ENCODE assay signal across 1 cellular context in genomic region chr1:19651141-19651737, GRCh38.
TF ChIP-seq lines count a peak whose summit lies in the region.

No MANE protein-coding gene starts in this region.

TF ChIP-seq in K562, 482 proteins besides CTCF, POLR2A, EP300 and RAD21 (continued from another document and continues in another):
- TF ChIP-seq IRF1 (CRISPR knock-in tag; IDR thresholded peaks at IDR 0.05; ENCODE audit: borderline replicate concordance) (no peak), ZMIZ1 (IDR thresholded peaks at IDR 0.05; ENCODE audit: low read depth in 2 of 2, low read length in 2 of 2) (no peak), SNIP1 (IDR thresholded peaks at IDR 0.05; ENCODE audit: low read depth) (no peak), BDP1 (IDR thresholded peaks at IDR 0.05; ENCODE audit: insufficient read depth, insufficient read length) (no peak), IRF9 (tag; IDR thresholded peaks at IDR 0.05) (no peak), ZFP36 (IDR thresholded peaks at IDR 0.05; ENCODE audit: low read depth, low read length, partially characterized antibody) (no peak), EP400 (IDR thresholded peaks at IDR 0.05) (no peak), SIN3B (IDR thresholded peaks at IDR 0.05; ENCODE audit: low read depth) (no peak), NRF1 (conservative IDR thresholded peaks at IDR 0.05 in 1 of 2, IDR thresholded peaks at IDR 0.05 in 1 of 2) (no peak), HNRNPLL (IDR thresholded peaks at IDR 0.05; ENCODE audit: low read depth, low read length, poor library complexity, severe bottlenecking) (no peak), ERF (CRISPR knock-in tag; IDR thresholded peaks at IDR 0.05) (no peak), C11orf30 (IDR thresholded peaks at IDR 0.05; ENCODE audit: low read depth) (no peak), RFX7 (CRISPR knock-in tag; IDR thresholded peaks at IDR 0.05) (no peak), LEF1 (IDR thresholded peaks at IDR 0.05) (no peak), SRSF7 (optimal IDR thresholded peaks at IDR 0.05; ENCODE audit: low read depth, low read length) (no peak), SMARCB1 (IDR thresholded peaks at IDR 0.05; ENCODE audit: insufficient read length, low read depth) (no peak), ZNF717 (CRISPR knock-in tag; IDR thresholded peaks at IDR 0.05) (no peak), SRSF9 (IDR thresholded peaks at IDR 0.05; ENCODE audit: borderline replicate concordance, low read depth, low read length) (no peak), STAT6 (CRISPR knock-in tag; IDR thresholded peaks at IDR 0.05) (no peak), ZNF140 (CRISPR knock-in tag; IDR thresholded peaks at IDR 0.05) (no peak), HSF4 (CRISPR knock-in tag; IDR thresholded peaks at IDR 0.05; ENCODE audit: borderline replicate concordance) (no peak), FOXJ2 (tag; IDR thresholded peaks at IDR 0.05) (no peak), POU5F1 (IDR thresholded peaks at IDR 0.05; ENCODE audit: borderline replicate concordance, low read depth, low read length, partially characterized antibody) (no peak), MTA2 (IDR thresholded peaks at IDR 0.05; ENCODE audit: low read depth) (no peak), RNF2 (IDR thresholded peaks at IDR 0.05) (no peak), FOXK2 (conservative IDR thresholded peaks at IDR 0.05 in 1 of 2, IDR thresholded peaks at IDR 0.05 in 1 of 2; ENCODE audit: low read depth in 2 of 2) (no peak), ZNF445 (CRISPR knock-in tag; IDR thresholded peaks at IDR 0.05; ENCODE audit: low read depth) (no peak), PHTF2 (CRISPR knock-in tag; IDR thresholded peaks at IDR 0.05) (no peak), CBX1 (IDR thresholded peaks at IDR 0.05; ENCODE audit: low read depth) (no peak), ZNF354B (CRISPR knock-in tag; IDR thresholded peaks at IDR 0.05) (no peak), HEY1 (CRISPR knock-in tag; IDR thresholded peaks at IDR 0.05; ENCODE audit: borderline replicate concordance) (no peak)
- TF ChIP-seq, protein P1, sequence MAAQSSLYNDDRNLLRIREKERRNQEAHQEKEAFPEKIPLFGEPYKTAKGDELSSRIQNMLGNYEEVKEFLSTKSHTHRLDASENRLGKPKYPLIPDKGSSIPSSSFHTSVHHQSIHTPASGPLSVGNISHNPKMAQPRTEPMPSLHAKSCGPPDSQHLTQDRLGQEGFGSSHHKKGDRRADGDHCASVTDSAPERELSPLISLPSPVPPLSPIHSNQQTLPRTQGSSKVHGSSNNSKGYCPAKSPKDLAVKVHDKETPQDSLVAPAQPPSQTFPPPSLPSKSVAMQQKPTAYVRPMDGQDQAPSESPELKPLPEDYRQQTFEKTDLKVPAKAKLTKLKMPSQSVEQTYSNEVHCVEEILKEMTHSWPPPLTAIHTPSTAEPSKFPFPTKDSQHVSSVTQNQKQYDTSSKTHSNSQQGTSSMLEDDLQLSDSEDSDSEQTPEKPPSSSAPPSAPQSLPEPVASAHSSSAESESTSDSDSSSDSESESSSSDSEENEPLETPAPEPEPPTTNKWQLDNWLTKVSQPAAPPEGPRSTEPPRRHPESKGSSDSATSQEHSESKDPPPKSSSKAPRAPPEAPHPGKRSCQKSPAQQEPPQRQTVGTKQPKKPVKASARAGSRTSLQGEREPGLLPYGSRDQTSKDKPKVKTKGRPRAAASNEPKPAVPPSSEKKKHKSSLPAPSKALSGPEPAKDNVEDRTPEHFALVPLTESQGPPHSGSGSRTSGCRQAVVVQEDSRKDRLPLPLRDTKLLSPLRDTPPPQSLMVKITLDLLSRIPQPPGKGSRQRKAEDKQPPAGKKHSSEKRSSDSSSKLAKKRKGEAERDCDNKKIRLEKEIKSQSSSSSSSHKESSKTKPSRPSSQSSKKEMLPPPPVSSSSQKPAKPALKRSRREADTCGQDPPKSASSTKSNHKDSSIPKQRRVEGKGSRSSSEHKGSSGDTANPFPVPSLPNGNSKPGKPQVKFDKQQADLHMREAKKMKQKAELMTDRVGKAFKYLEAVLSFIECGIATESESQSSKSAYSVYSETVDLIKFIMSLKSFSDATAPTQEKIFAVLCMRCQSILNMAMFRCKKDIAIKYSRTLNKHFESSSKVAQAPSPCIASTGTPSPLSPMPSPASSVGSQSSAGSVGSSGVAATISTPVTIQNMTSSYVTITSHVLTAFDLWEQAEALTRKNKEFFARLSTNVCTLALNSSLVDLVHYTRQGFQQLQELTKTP (IDR thresholded peaks at IDR 0.05; ENCODE audit: low read depth in 1 of 2, partially characterized antibody in 2 of 2), result no peak
- TF ChIP-seq, protein P2, sequence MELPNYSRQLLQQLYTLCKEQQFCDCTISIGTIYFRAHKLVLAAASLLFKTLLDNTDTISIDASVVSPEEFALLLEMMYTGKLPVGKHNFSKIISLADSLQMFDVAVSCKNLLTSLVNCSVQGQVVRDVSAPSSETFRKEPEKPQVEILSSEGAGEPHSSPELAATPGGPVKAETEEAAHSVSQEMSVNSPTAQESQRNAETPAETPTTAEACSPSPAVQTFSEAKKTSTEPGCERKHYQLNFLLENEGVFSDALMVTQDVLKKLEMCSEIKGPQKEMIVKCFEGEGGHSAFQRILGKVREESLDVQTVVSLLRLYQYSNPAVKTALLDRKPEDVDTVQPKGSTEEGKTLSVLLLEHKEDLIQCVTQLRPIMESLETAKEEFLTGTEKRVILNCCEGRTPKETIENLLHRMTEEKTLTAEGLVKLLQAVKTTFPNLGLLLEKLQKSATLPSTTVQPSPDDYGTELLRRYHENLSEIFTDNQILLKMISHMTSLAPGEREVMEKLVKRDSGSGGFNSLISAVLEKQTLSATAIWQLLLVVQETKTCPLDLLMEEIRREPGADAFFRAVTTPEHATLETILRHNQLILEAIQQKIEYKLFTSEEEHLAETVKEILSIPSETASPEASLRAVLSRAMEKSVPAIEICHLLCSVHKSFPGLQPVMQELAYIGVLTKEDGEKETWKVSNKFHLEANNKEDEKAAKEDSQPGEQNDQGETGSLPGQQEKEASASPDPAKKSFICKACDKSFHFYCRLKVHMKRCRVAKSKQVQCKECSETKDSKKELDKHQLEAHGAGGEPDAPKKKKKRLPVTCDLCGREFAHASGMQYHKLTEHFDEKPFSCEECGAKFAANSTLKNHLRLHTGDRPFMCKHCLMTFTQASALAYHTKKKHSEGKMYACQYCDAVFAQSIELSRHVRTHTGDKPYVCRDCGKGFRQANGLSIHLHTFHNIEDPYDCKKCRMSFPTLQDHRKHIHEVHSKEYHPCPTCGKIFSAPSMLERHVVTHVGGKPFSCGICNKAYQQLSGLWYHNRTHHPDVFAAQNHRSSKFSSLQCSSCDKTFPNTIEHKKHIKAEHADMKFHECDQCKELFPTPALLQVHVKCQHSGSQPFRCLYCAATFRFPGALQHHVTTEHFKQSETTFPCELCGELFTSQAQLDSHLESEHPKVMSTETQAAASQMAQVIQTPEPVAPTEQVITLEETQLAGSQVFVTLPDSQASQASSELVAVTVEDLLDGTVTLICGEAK (IDR thresholded peaks at IDR 0.05), result no peak
- TF ChIP-seq, protein P2 (CRISPR knock-in tag; IDR thresholded peaks at IDR 0.05), result no peak
- TF ChIP-seq, protein P3, sequence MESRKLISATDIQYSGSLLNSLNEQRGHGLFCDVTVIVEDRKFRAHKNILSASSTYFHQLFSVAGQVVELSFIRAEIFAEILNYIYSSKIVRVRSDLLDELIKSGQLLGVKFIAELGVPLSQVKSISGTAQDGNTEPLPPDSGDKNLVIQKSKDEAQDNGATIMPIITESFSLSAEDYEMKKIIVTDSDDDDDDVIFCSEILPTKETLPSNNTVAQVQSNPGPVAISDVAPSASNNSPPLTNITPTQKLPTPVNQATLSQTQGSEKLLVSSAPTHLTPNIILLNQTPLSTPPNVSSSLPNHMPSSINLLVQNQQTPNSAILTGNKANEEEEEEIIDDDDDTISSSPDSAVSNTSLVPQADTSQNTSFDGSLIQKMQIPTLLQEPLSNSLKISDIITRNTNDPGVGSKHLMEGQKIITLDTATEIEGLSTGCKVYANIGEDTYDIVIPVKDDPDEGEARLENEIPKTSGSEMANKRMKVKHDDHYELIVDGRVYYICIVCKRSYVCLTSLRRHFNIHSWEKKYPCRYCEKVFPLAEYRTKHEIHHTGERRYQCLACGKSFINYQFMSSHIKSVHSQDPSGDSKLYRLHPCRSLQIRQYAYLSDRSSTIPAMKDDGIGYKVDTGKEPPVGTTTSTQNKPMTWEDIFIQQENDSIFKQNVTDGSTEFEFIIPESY (CRISPR knock-in tag; IDR thresholded peaks at IDR 0.05), result no peak; the same call in 1 of the 2 replicates
